16 cellular contexts compared by ENCODE assay signal in genomic region chr16:6177781-6178180, GRCh38.
DNase-seq lines count a peak whose midpoint lies in the region; ATAC-seq and TF ChIP-seq lines count a peak whose summit lies in the region.
"Had no signal": no experiment of that assay in that cellular context is flagged by ENCODE, and none has a peak within 500 bp of the region (broad histone marks: within the 10 kb centered on the region; RNA-seq: fewer than 3 reads in every experiment).

No MANE protein-coding gene starts in this region.

- no peak for TF ChIP-seq POLR2A in esophagus muscularis mucosa (IDR thresholded peaks at IDR 0.05; ENCODE audit: low read depth)

- H3K4me3 ChIP-seq in SK-N-SH (ENCODE audit: low read depth in 2 of 2, low read length in 1 of 2) (no peak overlapping the region), dorsolateral prefrontal cortex (no peak overlapping the region), neural progenitor cell (no peak overlapping the region), BE2C (ENCODE audit: low read depth, low read length) (no peak overlapping the region), esophagus muscularis mucosa (no peak overlapping the region)
- H3K4me3 ChIP-seq: BLaER1 treated with 17β-estradiol and CSF1 and Interleukin-3, amounts not matched to agents 10 nM and 100 nM; GM23248 had no signal

- TF ChIP-seq CTCF in SK-N-SH (IDR thresholded peaks at IDR 0.05) (no peak), dorsolateral prefrontal cortex (IDR thresholded peaks at IDR 0.05 in 54 of 56, conservative IDR thresholded peaks at IDR 0.05 in 2 of 56; ENCODE audit: low read depth in 1 of 56, partially characterized antibody in 56 of 56) (peak in 37 of 56 donors; percentile 10 to 49 (median 27)), neural progenitor cell (IDR thresholded peaks at IDR 0.05) (peak; percentile 27), BE2C (IDR thresholded peaks at IDR 0.05; ENCODE audit: low read depth, low read length) (no peak), esophagus muscularis mucosa (IDR thresholded peaks at IDR 0.05) (no peak)

- no peaks in the 10 kb centered on the region for H3K9me2 ChIP-seq in SK-N-SH

- H3K27me3 Mint-ChIP-seq in neural progenitor cell (ENCODE audit: insufficient read depth, low read depth): peaks cover 3% of the 10 kb centered on the region

- H3K27ac Mint-ChIP-seq in neural progenitor cell: no peak overlapping the region
- no peak overlapping the region for H3K27ac Mint-ChIP-seq in stimulated activated effector memory CD8-positive, alpha-beta T cell treated with anti-CD3 and anti-CD28 coated beads, Interleukin-12 subunit alpha, Interleukin-12 subunit beta, amount 100 ng/mL, for 72 hours
- H3K27ac Mint-ChIP-seq: CD8-positive, alpha-beta T cell had no signal

- H2AFZ ChIP-seq in SK-N-SH (ENCODE audit: low read depth): no peak overlapping the region
- H2AFZ ChIP-seq in neural progenitor cell (replicated peaks): no peak overlapping the region
- H2AFZ ChIP-seq: GM23248 had no signal

- intact Hi-C loops in dorsolateral prefrontal cortex (cut with DNase I) (no loop called here), esophagus muscularis mucosa (cut with DNase I) (no loop called here)

- TF ChIP-seq RAD21 in SK-N-SH (IDR thresholded peaks at IDR 0.05; ENCODE audit: low read length): peak; percentile 38

- H3K27me3 ChIP-seq in SK-N-SH (ENCODE audit: insufficient read depth) (no peaks in the 10 kb centered on the region), dorsolateral prefrontal cortex (peaks cover 0 to 6% (median 0%) of the 10 kb centered on the region in 45 donors), neural progenitor cell (no peaks in the 10 kb centered on the region), BE2C (no peaks in the 10 kb centered on the region), esophagus muscularis mucosa (no peaks in the 10 kb centered on the region)
- H3K27me3 ChIP-seq: BLaER1 treated with 17β-estradiol and CSF1 and Interleukin-3, amounts not matched to agents 10 nM and 100 nM had no signal

- WGBS in SK-N-SH (ENCODE audit: low lambda C conversion rate): 58% methylated on average over 2 of the region's 2 CpGs
- WGBS in esophagus muscularis mucosa: 78% methylated on average over 2 of the region's 2 CpGs

- no peaks in the 10 kb centered on the region for H3K9me3 ChIP-seq in SK-N-SH
- H3K9me3 ChIP-seq in neural progenitor cell (ENCODE audit: low read depth): no peaks in the 10 kb centered on the region
- H3K9me3 ChIP-seq in BE2C: no peaks in the 10 kb centered on the region
- no peaks in the 10 kb centered on the region for H3K9me3 ChIP-seq in esophagus muscularis mucosa
- H3K9me3 ChIP-seq: BLaER1 treated with 17β-estradiol and CSF1 and Interleukin-3, amounts not matched to agents 10 nM and 100 nM had no signal

- H3K4me1 ChIP-seq in SK-N-SH (ENCODE audit: control insufficient read depth in 1 of 2, insufficient read depth in 2 of 2, low read depth in 1 of 2, low read length in 1 of 2): no peaks in the 10 kb centered on the region
- no peaks in the 10 kb centered on the region for H3K4me1 ChIP-seq in neural progenitor cell
- H3K4me1 ChIP-seq in BE2C: no peaks in the 10 kb centered on the region
- H3K4me1 ChIP-seq in esophagus muscularis mucosa: no peaks in the 10 kb centered on the region
- H3K4me1 ChIP-seq: BLaER1 treated with 17β-estradiol and CSF1 and Interleukin-3, amounts not matched to agents 10 nM and 100 nM had no signal

- H3F3A ChIP-seq in SK-N-SH (replicated peaks; ENCODE audit: insufficient read depth) (no peaks in the 10 kb centered on the region), neural progenitor cell (ENCODE audit: low read depth) (no peaks in the 10 kb centered on the region)

- ATAC-seq in SK-N-SH treated with all-trans-retinoic acid at 6 μM for 48 hours: no peak
- ATAC-seq in stimulated activated effector memory CD8-positive, alpha-beta T cell treated with anti-CD3 and anti-CD28 coated beads, Interleukin-12 subunit alpha, Interleukin-12 subunit beta, amount 100 ng/mL, for 72 hours: no peak
- ATAC-seq: CD8-positive, alpha-beta T cell had no signal

- POLR2A ChIA-PET in SK-N-SH (lab: Yijun Ruan, JAX): no interaction called here

- TF ChIP-seq EP300 in SK-N-SH (IDR thresholded peaks at IDR 0.05; ENCODE audit: borderline replicate concordance in 1 of 2, low read depth in 1 of 2, low read length in 1 of 2): no peak
- TF ChIP-seq EP300 in esophagus muscularis mucosa (IDR thresholded peaks at IDR 0.05): no peak

- H3K79me2 ChIP-seq in SK-N-SH (ENCODE audit: insufficient read depth) (no peaks in the 10 kb centered on the region), neural progenitor cell (ENCODE audit: low read depth) (no peaks in the 10 kb centered on the region)

- DNase-seq in SK-N-SH (no peak), dorsolateral prefrontal cortex (no peak), neural progenitor cell (ENCODE audit: low spot score) (no peak), BE2C (no peak), esophagus muscularis mucosa (ENCODE audit: extremely low spot score) (no peak)
- no peak for DNase-seq in stimulated activated effector memory CD8-positive, alpha-beta T cell treated with anti-CD3 and anti-CD28 coated beads, Interleukin-12 subunit alpha, Interleukin-12 subunit beta, amount 100 ng/mL, for 72 hours (ENCODE audit: low spot score in 2 of 2)
- DNase-seq in activated CD4-positive, CD25-positive, alpha-beta regulatory T cell treated with anti-CD3 and anti-CD28 coated beads, Interleukin-2, amount 50 U/mL, for 72 hours: no peak
- DNase-seq: 8988T; Calu3; CD8-positive, alpha-beta T cell; DMS79 treated with DMSO at 0.1 percent for 48 hours; GF-D8; GM23248; HCEC 1CT had no signal

- H3K9ac ChIP-seq in SK-N-SH: no peak overlapping the region
- H3K9ac ChIP-seq in neural progenitor cell: no peak overlapping the region
- H3K9ac ChIP-seq: BLaER1 treated with 17β-estradiol and CSF1 and Interleukin-3, amounts not matched to agents 10 nM and 100 nM; GM23248 had no signal

- no peaks in the 10 kb centered on the region for H3K9me3 Mint-ChIP-seq in neural progenitor cell
- peaks cover 6% of the 10 kb centered on the region for H3K9me3 Mint-ChIP-seq in stimulated activated effector memory CD8-positive, alpha-beta T cell treated with anti-CD3 and anti-CD28 coated beads, Interleukin-12 subunit alpha, Interleukin-12 subunit beta, amount 100 ng/mL, for 72 hours

- CTCF ChIA-PET in SK-N-SH (lab: Yijun Ruan, JAX): interaction anchor here (0.6 to 3.4 kb wide), 10 partner anchors 10 to 396 kb away, joined by 3 to 19 read pairs (median 4); no protein-coding TSS in a partner anchor

- H3K36me3 ChIP-seq in SK-N-SH (replicated peaks in 1 of 2; ENCODE audit: control insufficient read depth in 1 of 2, insufficient read depth in 2 of 2, low read length in 1 of 2) (no peaks in the 10 kb centered on the region), neural progenitor cell (no peaks in the 10 kb centered on the region), BE2C (no peaks in the 10 kb centered on the region), esophagus muscularis mucosa (no peaks in the 10 kb centered on the region)
- H3K36me3 ChIP-seq: BLaER1 treated with 17β-estradiol and CSF1 and Interleukin-3, amounts not matched to agents 10 nM and 100 nM had no signal

- peaks cover 6% of the 10 kb centered on the region for H3K4me1 Mint-ChIP-seq in neural progenitor cell
- no peaks in the 10 kb centered on the region for H3K4me1 Mint-ChIP-seq in stimulated activated effector memory CD8-positive, alpha-beta T cell treated with anti-CD3 and anti-CD28 coated beads, Interleukin-12 subunit alpha, Interleukin-12 subunit beta, amount 100 ng/mL, for 72 hours

- H3K4me3 Mint-ChIP-seq in neural progenitor cell: no peak overlapping the region
- H3K4me3 Mint-ChIP-seq in stimulated activated effector memory CD8-positive, alpha-beta T cell treated with anti-CD3 and anti-CD28 coated beads, Interleukin-12 subunit alpha, Interleukin-12 subunit beta, amount 100 ng/mL, for 72 hours: no peak overlapping the region
- H3K4me3 Mint-ChIP-seq: CD8-positive, alpha-beta T cell had no signal

- H4K20me1 ChIP-seq in SK-N-SH (ENCODE audit: insufficient read depth): no peaks in the 10 kb centered on the region
- no peaks in the 10 kb centered on the region for H4K20me1 ChIP-seq in neural progenitor cell (ENCODE audit: low read depth)
- H4K20me1 ChIP-seq: BLaER1 treated with 17β-estradiol and CSF1 and Interleukin-3, amounts not matched to agents 10 nM and 100 nM had no signal

- H3K36me3 Mint-ChIP-seq in neural progenitor cell: peaks cover under 1% of the 10 kb centered on the region
- no peaks in the 10 kb centered on the region for H3K36me3 Mint-ChIP-seq in stimulated activated effector memory CD8-positive, alpha-beta T cell treated with anti-CD3 and anti-CD28 coated beads, Interleukin-12 subunit alpha, Interleukin-12 subunit beta, amount 100 ng/mL, for 72 hours
- H3K36me3 Mint-ChIP-seq: CD8-positive, alpha-beta T cell had no signal

- H3K4me2 ChIP-seq in SK-N-SH (no peak overlapping the region), neural progenitor cell (no peak overlapping the region)
- H3K4me2 ChIP-seq: BLaER1 treated with 17β-estradiol and CSF1 and Interleukin-3, amounts not matched to agents 10 nM and 100 nM had no signal

- H3K27ac ChIP-seq in SK-N-SH (ENCODE audit: low read depth in 2 of 2, low read length in 1 of 2) (no peak overlapping the region), dorsolateral prefrontal cortex (no peak overlapping the region), neural progenitor cell (no peak overlapping the region), esophagus muscularis mucosa (replicated peaks in 1 of 4) (no peak overlapping the region)
- H3K27ac ChIP-seq: BLaER1 treated with 17β-estradiol and CSF1 and Interleukin-3, amounts not matched to agents 10 nM and 100 nM; GM23248 had no signal

TF ChIP-seq in SK-N-SH, 30 proteins besides CTCF, POLR2A, EP300 and RAD21 (continues in another document):
- no peak for TF ChIP-seq GABPA (IDR thresholded peaks at IDR 0.05; ENCODE audit: low read depth)
- no peak for TF ChIP-seq RFX5 (IDR thresholded peaks at IDR 0.05; ENCODE audit: low read length)

TF ChIP-seq in SK-N-SH treated with all-trans-retinoic acid at 6 μM for 48 hours, 23 proteins besides CTCF, POLR2A, EP300 and RAD21 (continues in another document):
- no peak for TF ChIP-seq ARNTL (CRISPR knock-in tag; IDR thresholded peaks at IDR 0.05; ENCODE audit: borderline replicate concordance, low read depth)
- no peak for TF ChIP-seq TOX (CRISPR knock-in tag; IDR thresholded peaks at IDR 0.05; ENCODE audit: borderline replicate concordance)
- TF ChIP-seq OSR1 (CRISPR knock-in tag; IDR thresholded peaks at IDR 0.05): no peak
- no peak for TF ChIP-seq CSRNP3 (CRISPR knock-in tag; IDR thresholded peaks at IDR 0.05)

Comparison
In these comparisons a context has a peak if more than half of its experiments do, and no peak if none do; other contexts are left out.
1. CTCF ChIP-seq: peak in dorsolateral prefrontal cortex (37 of 56) and neural progenitor cell (single experiment); none in SK-N-SH (single experiment), BE2C (single experiment) and esophagus muscularis mucosa (0 of 3).